Comparison of ENCODE assay signal across 21 cellular contexts in genomic region chr9:89563511-89564256, GRCh38. TPM values are rescaled to one million over a fixed set of nuclear protein-coding genes. Genes with fewer than 3 reads are reported as not detected.
"Had no signal": no experiment of that assay in that cellular context is flagged by ENCODE, and none has a peak within 500 bp of the region (broad histone marks: within the 10 kb centered on the region; RNA-seq: fewer than 3 reads in every experiment).

No MANE protein-coding gene starts in this region.

- H3K4me3 Mint-ChIP-seq: activated CD4-positive, alpha-beta T cell treated with anti-CD3 and anti-CD28 coated beads, Interleukin-2, amount 10 ng/mL, durations not matched to agents 7 days and 5 days; activated CD8-positive, alpha-beta memory T cell treated with anti-CD3 and anti-CD28 coated beads, Interleukin-2, amount 10 ng/mL, durations not matched to agents 7 days and 5 days; activated CD8-positive, alpha-beta T cell treated with anti-CD3 and anti-CD28 coated beads for 36 hours; activated naive CD8-positive, alpha-beta T cell treated with anti-CD3 and anti-CD28 coated beads, Interleukin-2, amount 50 U/mL, for 24 hours; brain; dendritic cell treated with granulocyte-macrophage colony-stimulating factor and Interleukin-4, amounts not matched to agents 40 ng/mL and 50 ng/mL, for 4 days; immature natural killer cell; nephron progenitor cell had no signal

- H3K27me3 Mint-ChIP-seq: activated CD8-positive, alpha-beta T cell treated with anti-CD3 and anti-CD28 coated beads for 36 hours; activated naive CD8-positive, alpha-beta T cell treated with anti-CD3 and anti-CD28 coated beads, Interleukin-2, amount 50 U/mL, for 24 hours; dendritic cell treated with granulocyte-macrophage colony-stimulating factor and Interleukin-4, amounts not matched to agents 40 ng/mL and 50 ng/mL, for 4 days had no signal

- H3K27me3 ChIP-seq: foreskin keratinocyte, spleen, upper lobe of right lung had no signal

- H3K4me1 Mint-ChIP-seq: activated CD4-positive, alpha-beta T cell treated with anti-CD3 and anti-CD28 coated beads, Interleukin-2, amount 10 ng/mL, durations not matched to agents 7 days and 5 days had no signal

- H3K27ac ChIP-seq: foreskin keratinocyte, left ventricle myocardium inferior, spleen, upper lobe of right lung had no signal

- H3K27ac Mint-ChIP-seq: activated CD4-positive, alpha-beta T cell treated with anti-CD3 and anti-CD28 coated beads, Interleukin-2, amount 10 ng/mL, durations not matched to agents 7 days and 5 days; activated CD8-positive, alpha-beta memory T cell treated with anti-CD3 and anti-CD28 coated beads, Interleukin-2, amount 10 ng/mL, durations not matched to agents 7 days and 5 days; activated CD8-positive, alpha-beta T cell treated with anti-CD3 and anti-CD28 coated beads for 36 hours; activated naive CD8-positive, alpha-beta T cell treated with anti-CD3 and anti-CD28 coated beads, Interleukin-2, amount 50 U/mL, for 24 hours; brain; dendritic cell treated with granulocyte-macrophage colony-stimulating factor and Interleukin-4, amounts not matched to agents 40 ng/mL and 50 ng/mL, for 4 days; immature natural killer cell; nephron progenitor cell had no signal

- H3K4me3 ChIP-seq: left ventricle myocardium inferior, spleen, upper lobe of right lung had no signal

- ATAC-seq: activated CD4-positive, CD25-positive, alpha-beta regulatory T cell treated with anti-CD3 and anti-CD28 coated beads, Interleukin-2, amount 50 U/mL, for 24 hours; activated CD8-positive, alpha-beta memory T cell treated with anti-CD3 and anti-CD28 coated beads, Interleukin-2, amount 10 ng/mL, durations not matched to agents 7 days and 5 days; foreskin keratinocyte; stimulated activated naive CD8-positive, alpha-beta T cell treated with anti-CD3 and anti-CD28 coated beads, Interleukin-15, Interleukin-2, amounts not matched to agents 100 U/mL and 50 U/mL, for 24 hours had no signal

- H3K4me1 ChIP-seq: foreskin keratinocyte, left ventricle myocardium inferior, spleen, upper lobe of right lung had no signal

- H3K36me3 ChIP-seq: left ventricle myocardium inferior, spleen, upper lobe of right lung had no signal

- H3K9me3 ChIP-seq: spleen, upper lobe of right lung had no signal

- H3K36me3 Mint-ChIP-seq: immature natural killer cell had no signal

- DNase-seq: activated CD4-positive, alpha-beta T cell treated with anti-CD3 and anti-CD28 coated beads, Interleukin-2, amount 10 ng/mL, durations not matched to agents 7 days and 5 days; activated CD8-positive, alpha-beta memory T cell treated with anti-CD3 and anti-CD28 coated beads, Interleukin-2, amount 10 ng/mL, durations not matched to agents 7 days and 5 days; activated CD8-positive, alpha-beta T cell treated with anti-CD3 and anti-CD28 coated beads for 36 hours; activated gamma-delta T cell; activated naive CD4-positive, alpha-beta T cell treated with anti-CD3 and anti-CD28 coated beads, Interleukin-2, amount 50 U/mL, for 16 hours; activated naive CD8-positive, alpha-beta T cell treated with anti-CD3 and anti-CD28 coated beads, Interleukin-2, amount 50 U/mL, for 24 hours; activated T-cell treated with anti-CD3 and anti-CD28 coated beads for 4 hours; effector CD8-positive, alpha-beta T cell; foreskin keratinocyte; immature natural killer cell; left ventricle myocardium inferior; mammary epithelial cell; nephron progenitor cell; occipital lobe; stimulated activated CD4-positive, alpha-beta T cell treated with anti-CD3 and anti-CD28 coated beads, Interleukin-4, amount 100 ng/mL, for 4 hours; stimulated activated naive CD8-positive, alpha-beta T cell treated with anti-CD3 and anti-CD28 coated beads, Interleukin-15, Interleukin-2, amounts not matched to agents 100 U/mL and 50 U/mL, for 24 hours; upper lobe of right lung had no signal

- H3K9me3 Mint-ChIP-seq: activated CD8-positive, alpha-beta T cell treated with anti-CD3 and anti-CD28 coated beads for 36 hours; immature natural killer cell had no signal

RNA-seq across cellular contexts. Expression of gene GADD45G, which starts 41.1 kb away (rescaled TPM):
- total RNA-seq: foreskin keratinocyte had no signal
